30 cellular contexts compared by ENCODE assay signal in genomic region chrX:24955372-24955771, GRCh38.
"Had no signal": no experiment of that assay in that cellular context is flagged by ENCODE, and none has a peak within 500 bp of the region (broad histone marks: within the 10 kb centered on the region; RNA-seq: fewer than 3 reads in every experiment).

No MANE protein-coding gene starts in this region.

- H3K36me3 Mint-ChIP-seq: activated CD4-positive, alpha-beta memory T cell treated with anti-CD3 and anti-CD28 coated beads for 36 hours; WTC11 had no signal

- ATAC-seq: activated T-cell treated with anti-CD3 and anti-CD28 coated beads, Interleukin-2, amount 50 U/mL, for 4 hours; activated T-helper 17 cell treated with anti-CD3 and anti-CD28 coated beads, Interleukin-2, amount 50 U/mL, for 72 hours; body of pancreas; effector memory CD8-positive, alpha-beta T cell; foreskin keratinocyte; gastrocnemius medialis; heart left ventricle; WTC11 had no signal

- H3K4me3 Mint-ChIP-seq: activated CD4-positive, alpha-beta memory T cell treated with anti-CD3 and anti-CD28 coated beads for 36 hours; activated naive CD4-positive, alpha-beta T cell treated with anti-CD3 and anti-CD28 coated beads, Interleukin-2, amount 50 U/mL, for 24 hours; activated naive CD8-positive, alpha-beta T cell treated with anti-CD3 and anti-CD28 coated beads, Interleukin-2, amount 10 ng/mL, durations not matched to agents 7 days and 5 days; activated T-cell treated with anti-CD3 and anti-CD28 coated beads, Interleukin-2, amount 50 U/mL, for 4 hours; activated T-helper 17 cell treated with anti-CD3 and anti-CD28 coated beads, Interleukin-2, amount 50 U/mL, for 72 hours; effector memory CD8-positive, alpha-beta T cell; WTC11 had no signal

- H3K4me1 Mint-ChIP-seq: activated naive CD4-positive, alpha-beta T cell treated with anti-CD3 and anti-CD28 coated beads, Interleukin-2, amount 50 U/mL, for 24 hours; activated T-helper 17 cell treated with anti-CD3 and anti-CD28 coated beads, Interleukin-2, amount 50 U/mL, for 72 hours had no signal

- H3K27me3 ChIP-seq: body of pancreas, esophagus muscularis mucosa, foreskin keratinocyte, gastrocnemius medialis, heart left ventricle had no signal

- H3K27ac Mint-ChIP-seq: activated CD4-positive, alpha-beta memory T cell treated with anti-CD3 and anti-CD28 coated beads for 36 hours; activated naive CD4-positive, alpha-beta T cell treated with anti-CD3 and anti-CD28 coated beads, Interleukin-2, amount 50 U/mL, for 24 hours; activated naive CD8-positive, alpha-beta T cell treated with anti-CD3 and anti-CD28 coated beads, Interleukin-2, amount 10 ng/mL, durations not matched to agents 7 days and 5 days; activated T-helper 17 cell treated with anti-CD3 and anti-CD28 coated beads, Interleukin-2, amount 50 U/mL, for 72 hours; effector memory CD8-positive, alpha-beta T cell; WTC11 had no signal

- H3K27ac ChIP-seq: body of pancreas, esophagus muscularis mucosa, foreskin keratinocyte, gastrocnemius medialis, heart left ventricle, VCaP had no signal

- DNase-seq: activated CD4-positive, alpha-beta memory T cell treated with anti-CD3 and anti-CD28 coated beads for 36 hours; activated CD4-positive, alpha-beta T cell treated with anti-CD3 and anti-CD28 coated beads for 1 hour; activated CD4-positive, alpha-beta T cell treated with anti-CD3 and anti-CD28 coated beads for 48 hours; activated CD4-positive, alpha-beta T cell treated with anti-CD3 and anti-CD28 coated beads, Interleukin-2, amount 50 U/mL, for 1 hour; activated CD8-positive, alpha-beta memory T cell treated with anti-CD3 and anti-CD28 coated beads for 24 hours; activated effector memory CD4-positive, alpha-beta T cell treated with Interleukin-2 at 50 U/mL for 16 hours; activated gamma-delta T cell treated with Interleukin-2 at 50 U/mL for 16 hours; activated naive CD4-positive, alpha-beta T cell treated with Interleukin-2 at 50 U/mL for 16 hours; activated naive CD8-positive, alpha-beta T cell treated with anti-CD3 and anti-CD28 coated beads, Interleukin-2, amount 10 ng/mL, durations not matched to agents 7 days and 5 days; activated T-cell treated with anti-CD3 and anti-CD28 coated beads, Interleukin-2, amount 50 U/mL, for 4 hours; amniotic stem cell; anterior cingulate cortex; body of pancreas; caudate nucleus; cortex of kidney; dermis blood vessel endothelial cell; effector CD4-positive, alpha-beta T cell; effector memory CD8-positive, alpha-beta T cell; erythroblast; foreskin keratinocyte; gastrocnemius medialis; glutamatergic neuron; heart left ventricle; hypothalamus; T-helper 2 cell had no signal

- H3K36me3 ChIP-seq: esophagus muscularis mucosa, gastrocnemius medialis, heart left ventricle had no signal

- H3K9me3 ChIP-seq: body of pancreas, esophagus muscularis mucosa, gastrocnemius medialis, heart left ventricle had no signal

- H3K9me3 Mint-ChIP-seq: activated CD4-positive, alpha-beta memory T cell treated with anti-CD3 and anti-CD28 coated beads for 36 hours; activated naive CD4-positive, alpha-beta T cell treated with anti-CD3 and anti-CD28 coated beads, Interleukin-2, amount 50 U/mL, for 24 hours; activated naive CD8-positive, alpha-beta T cell treated with anti-CD3 and anti-CD28 coated beads, Interleukin-2, amount 10 ng/mL, durations not matched to agents 7 days and 5 days; activated T-cell treated with anti-CD3 and anti-CD28 coated beads, Interleukin-2, amount 50 U/mL, for 4 hours; activated T-helper 17 cell treated with anti-CD3 and anti-CD28 coated beads, Interleukin-2, amount 50 U/mL, for 72 hours; effector memory CD8-positive, alpha-beta T cell; WTC11 had no signal

- H3K27me3 Mint-ChIP-seq: activated CD4-positive, alpha-beta memory T cell treated with anti-CD3 and anti-CD28 coated beads for 36 hours; activated naive CD4-positive, alpha-beta T cell treated with anti-CD3 and anti-CD28 coated beads, Interleukin-2, amount 50 U/mL, for 24 hours; activated naive CD8-positive, alpha-beta T cell treated with anti-CD3 and anti-CD28 coated beads, Interleukin-2, amount 10 ng/mL, durations not matched to agents 7 days and 5 days; activated T-helper 17 cell treated with anti-CD3 and anti-CD28 coated beads, Interleukin-2, amount 50 U/mL, for 72 hours; effector memory CD8-positive, alpha-beta T cell had no signal

- H3K4me3 ChIP-seq: body of pancreas, esophagus muscularis mucosa, gastrocnemius medialis, heart left ventricle had no signal

- H3K4me1 ChIP-seq: body of pancreas, esophagus muscularis mucosa, foreskin keratinocyte, gastrocnemius medialis, heart left ventricle had no signal
